In genomic region chr21:42878678-42878992, GRCh38 we compare ENCODE assay signal across 8 cellular contexts. TPM values are rescaled to one million over a fixed set of nuclear protein-coding genes. Genes with fewer than 3 reads are reported as not detected.
DNase-seq lines count a peak whose midpoint lies in the region; ATAC-seq and TF ChIP-seq lines count a peak whose summit lies in the region.

No MANE protein-coding gene starts in this region.

- peaks cover 28% of the 10 kb centered on the region for H3K36me3 Mint-ChIP-seq in brain

- no peaks in the 10 kb centered on the region for H3K27me3 ChIP-seq in mononuclear cell (ENCODE audit: insufficient read depth, low read length)

- no peaks in the 10 kb centered on the region for H3K9me3 ChIP-seq in mononuclear cell (ENCODE audit: low read depth, low read length)

- DNase-seq in NOMO-1 treated with dmso at 0.1 percent for 144 hours (lab: John Stamatoyannopoulos, UW; ENCODE audit: unreplicated experiment) (no peak), NCI-H446 treated with DMSO at 0.1 percent for 48 hours (lab: John Stamatoyannopoulos, UW) (no peak)
- no peak for DNase-seq in effector CD8-positive, alpha-beta T cell (lab: John Stamatoyannopoulos, UW)

- TF ChIP-seq CTCF in brain (conservative IDR thresholded peaks at IDR 0.05), result no peak

- H3K4me3 Mint-ChIP-seq in brain, result peak overlapping the region; percentile 96 to 99 (median 99)

- ATAC-seq in GM19351 (IDR thresholded peaks at IDR 0.05; ENCODE audit: unreplicated experiment) (peak; percentile 23), HG03354 (IDR thresholded peaks at IDR 0.05; ENCODE audit: poor library complexity, severe bottlenecking, unreplicated experiment) (peak; percentile 25), GM19328 (IDR thresholded peaks at IDR 0.05; ENCODE audit: unreplicated experiment) (no peak)

- H3K9me3 Mint-ChIP-seq in brain, result peaks cover 0 to 6% (median 2%) of the 10 kb centered on the region in 5 experiments

- peak overlapping the region; percentile 95 for H3K4me3 ChIP-seq in mononuclear cell (ENCODE audit: low read length)

- H3K4me1 ChIP-seq in mononuclear cell (ENCODE audit: insufficient read depth, low read length), result peaks cover 21% of the 10 kb centered on the region

- peak overlapping the region; percentile 81 to 99 (median 92) for H3K27ac Mint-ChIP-seq in brain

- H3K4me1 Mint-ChIP-seq in brain, result peaks cover 37% of the 10 kb centered on the region

- H3K27me3 Mint-ChIP-seq in brain, result peaks cover 12% of the 10 kb centered on the region

RNA-seq across cellular contexts. Expression of gene WDR4, which starts 0.7 kb away (rescaled TPM):
- 9.9 TPM for polyA plus RNA-seq in brain (ENCODE audit: insufficient read depth, low read depth, low replicate concordance)
- total RNA-seq in mononuclear cell, result 12.8 TPM

RNA-seq across cellular contexts. Expression of gene NDUFV3, which starts 14.5 kb away (rescaled TPM):
- 27.8 TPM for polyA plus RNA-seq in brain (ENCODE audit: insufficient read depth, low read depth, low replicate concordance)
- 19.3 TPM for total RNA-seq in mononuclear cell

RNA-seq across cellular contexts. Expression of gene ERVH48-1, which starts 46.8 kb away (rescaled TPM):
- polyA plus RNA-seq in brain (ENCODE audit: insufficient read depth, low read depth, low replicate concordance), result not detected
- 0.42 TPM for total RNA-seq in mononuclear cell
